12 cellular contexts compared by ENCODE assay signal in genomic region chr3:52892290-52892624, GRCh38. TPM values are rescaled to one million over a fixed set of nuclear protein-coding genes. Genes with fewer than 3 reads are reported as not detected.
DNase-seq lines count a peak whose midpoint lies in the region; ATAC-seq and TF ChIP-seq lines count a peak whose summit lies in the region.
"Had no signal": no experiment of that assay in that cellular context is flagged by ENCODE, and none has a peak within 500 bp of the region (broad histone marks: within the 10 kb centered on the region; RNA-seq: fewer than 3 reads in every experiment).

No MANE protein-coding gene starts in this region.

- H3K4me1 ChIP-seq in Panc1 (ENCODE audit: control insufficient read depth, insufficient read depth, low read length): peaks cover 30% of the 10 kb centered on the region

- H3K4me1 Mint-ChIP-seq in immature natural killer cell: peaks cover 42 to 78% of the 10 kb centered on the region in 2 donors
- peaks cover 73% of the 10 kb centered on the region for H3K4me1 Mint-ChIP-seq in stimulated activated naive CD8-positive, alpha-beta T cell treated with anti-CD3 and anti-CD28 coated beads, Interleukin-15, amount 100 ng/mL, for 72 hours

- peak overlapping the region; percentile 30; the same call in 1 of the 2 replicates for H3K4me3 ChIP-seq in GM12864 (ENCODE audit: low read depth, low read length)
- peak overlapping the region in 1 of 2 experiments; percentile 22; a peak in 1 of 4 replicates for H3K4me3 ChIP-seq in Panc1 (ENCODE audit: low read depth in 2 of 2, low read length in 2 of 2)

- H3K36me3 ChIP-seq in Panc1 (ENCODE audit: control insufficient read depth, insufficient read depth, low read length): no peaks in the 10 kb centered on the region; the same call in 1 of the 2 replicates

- peak overlapping the region in 4 of 6 donors; percentile 16 to 92 (median 56) for H3K27ac Mint-ChIP-seq in immature natural killer cell
- H3K27ac Mint-ChIP-seq in stimulated activated naive CD8-positive, alpha-beta T cell treated with anti-CD3 and anti-CD28 coated beads, Interleukin-15, amount 100 ng/mL, for 72 hours: no peak overlapping the region

- DNase-seq in GM12864 (ENCODE audit: low read depth) (no peak), Panc1 (ENCODE audit: low read depth, low spot score) (no peak), immature natural killer cell (no peak), HCEC 1CT (no peak)
- no peak for DNase-seq in stimulated activated naive CD8-positive, alpha-beta T cell treated with anti-CD3 and anti-CD28 coated beads, Interleukin-15, amount 100 ng/mL, for 72 hours
- DNase-seq in stimulated activated CD4-positive, alpha-beta T cell treated with anti-CD3 and anti-CD28 coated beads, Interleukin-2, amount 100 ng/mL, for 48 hours: no peak
- DNase-seq: left cardiac atrium, NCI-H2029 treated with DMSO at 0.1 percent for 48 hours had no signal

- no peaks in the 10 kb centered on the region for H3K27me3 Mint-ChIP-seq in immature natural killer cell (ENCODE audit: low read depth in 3 of 3)
- no peaks in the 10 kb centered on the region for H3K27me3 Mint-ChIP-seq in stimulated activated naive CD8-positive, alpha-beta T cell treated with anti-CD3 and anti-CD28 coated beads, Interleukin-15, amount 100 ng/mL, for 72 hours

- intact Hi-C loops in Panc1 (cut with micrococcal nuclease; ENCODE audit: unreplicated experiment): no loop called here

- TF ChIP-seq CTCF in GM12864 (IDR thresholded peaks at IDR 0.05; ENCODE audit: low read depth, low read length, missing control alignments) (no peak), Panc1 (IDR thresholded peaks at IDR 0.05) (no peak)

- H3K9me3 ChIP-seq in Panc1 (ENCODE audit: control insufficient read depth, insufficient read depth, low read depth, low read length): no peaks in the 10 kb centered on the region

- no peaks in the 10 kb centered on the region for H3K9me3 Mint-ChIP-seq in immature natural killer cell
- no peaks in the 10 kb centered on the region for H3K9me3 Mint-ChIP-seq in stimulated activated naive CD8-positive, alpha-beta T cell treated with anti-CD3 and anti-CD28 coated beads, Interleukin-15, amount 100 ng/mL, for 72 hours

- BruUV-seq in Panc1 (replicated peaks; lab: Mats Ljungman, UMichigan): no TSS peak

- no peak for ATAC-seq in Panc1
- ATAC-seq in stimulated activated naive CD8-positive, alpha-beta T cell treated with anti-CD3 and anti-CD28 coated beads, Interleukin-15, amount 100 ng/mL, for 72 hours: no peak
- no peak for ATAC-seq in HG02610 (IDR thresholded peaks at IDR 0.05; ENCODE audit: unreplicated experiment)
- ATAC-seq: esophagus mucosa had no signal

- in situ Hi-C loops in Panc1 (cut with HindIII; ENCODE audit: low pct_unique_long_range_greater_than_20kb, low sequenced_read_pairs): no loop called here

- peaks cover 0 to 9% (median 0%) of the 10 kb centered on the region in 3 donors for H3K36me3 Mint-ChIP-seq in immature natural killer cell

- H3K27ac ChIP-seq in Panc1 (ENCODE audit: low read length): peak overlapping the region; percentile 62
- H3K27ac ChIP-seq: VCaP had no signal

- H3K27me3 ChIP-seq in Panc1 (ENCODE audit: control insufficient read depth, insufficient read depth, low read length): no peaks in the 10 kb centered on the region

- CTCF ChIA-PET in Panc1 (lab: Charles Lee): interaction anchor here (0.6 kb wide), 1 partner anchor 1507 kb away, joined by 3 read pairs; the partner anchor contains the start of gene MANF

- POLR2A ChIA-PET in Panc1 (lab: Charles Lee): no interaction called here

- peak overlapping the region in 1 of 5 donors; percentile 86 for H3K4me3 Mint-ChIP-seq in immature natural killer cell
- peak overlapping the region; percentile 73 to 76 for H3K4me3 Mint-ChIP-seq in stimulated activated naive CD8-positive, alpha-beta T cell treated with anti-CD3 and anti-CD28 coated beads, Interleukin-15, amount 100 ng/mL, for 72 hours

RNA-seq across cellular contexts. Expression of gene STIMATE, which starts 5.1 kb away (rescaled TPM):
- total RNA-seq in Panc1 (2021; ENCODE audit: unreplicated experiment): 15.7 TPM
- polyA plus RNA-seq in Panc1 (2012; ENCODE audit: insufficient read length): 13.1 TPM
- polyA plus RNA-seq in immature natural killer cell: 10 to 100 TPM in 1 of 3 donors, 1 to 10 TPM in 2; 3.3 to 11.0 (median 8.2) TPM

RNA-seq across cellular contexts. Expression of gene MUSTN1, which starts 57.4 kb away (rescaled TPM):
- 0.49 TPM for total RNA-seq in Panc1 (2021; ENCODE audit: unreplicated experiment)
- polyA plus RNA-seq in Panc1 (2012; ENCODE audit: insufficient read length): not detected
- not detected for polyA plus RNA-seq in immature natural killer cell
- total RNA-seq: HT1080 had no signal

Comparison
In these comparisons a context has a peak if more than half of its experiments do, and no peak if none do; other contexts are left out.
1. H3K27ac Mint-ChIP-seq: peak in immature natural killer cell (4 of 6); none in stimulated activated naive CD8-positive, alpha-beta T cell treated with anti-CD3 and anti-CD28 coated beads, Interleukin-15, amount 100 ng/mL, for 72 hours (0 of 2).